In the genomic region with DNA sequence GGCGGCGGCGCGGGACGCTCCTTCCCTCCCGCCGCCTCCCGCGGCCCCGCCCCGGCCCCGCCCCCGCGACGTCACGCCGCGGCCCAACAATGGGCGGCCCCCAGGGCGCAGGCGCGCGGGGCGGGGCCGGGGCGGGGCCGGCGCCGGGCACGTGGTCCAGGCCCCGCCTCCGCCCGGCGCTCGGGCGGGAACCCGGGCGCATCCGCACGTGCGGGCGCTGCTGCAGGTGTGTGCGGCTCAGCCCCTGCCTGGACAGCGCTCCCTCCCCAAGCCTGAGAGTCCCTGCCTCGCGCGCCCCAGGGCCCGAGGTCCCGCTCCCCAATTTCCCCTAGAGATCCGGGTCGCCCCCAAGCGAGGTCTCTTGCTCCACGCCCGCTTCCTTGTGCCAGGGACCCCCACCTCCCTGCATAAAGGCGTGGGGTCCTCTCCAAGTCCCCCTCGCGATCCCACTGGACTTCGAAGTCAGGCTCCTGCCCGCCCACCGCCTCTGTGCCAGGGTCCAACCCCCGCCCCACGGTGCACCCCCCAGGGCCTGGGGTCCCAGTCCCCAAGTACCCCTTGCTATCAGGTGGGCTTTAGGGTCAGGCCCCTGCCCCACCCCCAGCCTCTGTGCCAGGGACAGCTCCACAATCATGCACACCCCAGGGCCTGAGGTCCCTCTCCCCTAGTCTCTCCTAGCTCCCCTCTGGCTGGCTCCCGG, we compare ENCODE assay signal across 8 cellular contexts. TPM values are rescaled to one million over a fixed set of nuclear protein-coding genes. Genes with fewer than 3 reads are reported as not detected.
DNase-seq lines count a peak whose midpoint lies in the region; ATAC-seq and TF ChIP-seq lines count a peak whose summit lies in the region.

A gene (minus strand): TSS at position 6 of the 700 bp plus-strand sequence. CDS start 267 bp downstream, outside the sequence.

- TF ChIP-seq RAD21 in HCT116 (IDR thresholded peaks at IDR 0.05; ENCODE audit: low read depth), result no peak
- no peak for TF ChIP-seq RAD21 in liver (IDR thresholded peaks at IDR 0.05)

- peak within 1 kb of the TSS; percentile 65 to 72 for H3K4me3 ChIP-seq in HCT116 (replicated peaks in 1 of 2; ENCODE audit: low read depth in 1 of 2, low read length in 2 of 2)
- peak within 1 kb of the TSS; percentile 9 to 82 (median 32) for H3K4me3 ChIP-seq in liver (ENCODE audit: low read depth in 1 of 3, low read length in 3 of 3)

- H3K4me2 ChIP-seq in HCT116 (ENCODE audit: low read length), result peak within 1 kb of the TSS; percentile 86

- H3K27ac ChIP-seq in HCT116 (ENCODE audit: low read depth, low read length) (peak within 1 kb of the TSS; percentile 88), liver (ENCODE audit: low read depth in 1 of 2, low read length in 2 of 2) (peak within 1 kb of the TSS in 1 of 2 donors; percentile 50)

- CTCF ChIA-PET in HCT116 (lab: Charles Lee), result no interaction called here

- peaks cover 38% of the 10 kb centered on the region for H3K79me2 ChIP-seq in HCT116 (ENCODE audit: insufficient read depth, low read length)

- no peak for TF ChIP-seq CTCF in HCT116 (IDR thresholded peaks at IDR 0.05 in 2 of 3, conservative IDR thresholded peaks at IDR 0.05 in 1 of 3; ENCODE audit: borderline replicate concordance in 1 of 3, insufficient read depth in 1 of 3, low read depth in 2 of 3, low read length in 2 of 3)
- TF ChIP-seq CTCF in liver (IDR thresholded peaks at IDR 0.05; ENCODE audit: low read depth, low read length, missing input control), result no peak

- RAD21 ChIA-PET in HCT116 (lab: Charles Lee; ENCODE audit: low non-redundant PET in 1 of 2, low total read pairs in 2 of 2, uncharacterized antibody in 2 of 2, unreplicated experiment in 2 of 2), result no interaction called here

- H4K20me1 ChIP-seq in HCT116 (ENCODE audit: insufficient read depth), result no peaks in the 10 kb centered on the region

- BruUV-seq in HCT116 (replicated peaks; lab: Mats Ljungman, UMichigan), result no TSS peak

- H3K4me1 ChIP-seq in HCT116 (ENCODE audit: control insufficient read depth in 1 of 2, insufficient read depth in 2 of 2, low read length in 2 of 2) (peaks cover 13 to 14% of the 10 kb centered on the region in 2 experiments; a peak in 3 of 4 replicates), liver (ENCODE audit: control insufficient read depth in 4 of 4, insufficient read depth in 4 of 4, low read length in 3 of 4) (peaks cover 0 to 12% (median 8%) of the 10 kb centered on the region in 4 donors)

- H3K9me3 ChIP-seq in HCT116 (ENCODE audit: control insufficient read depth in 1 of 2, insufficient read depth in 1 of 2, low read depth in 1 of 2, low read length in 2 of 2), result no peaks in the 10 kb centered on the region
- H3K9me3 ChIP-seq in liver (ENCODE audit: control insufficient read depth in 4 of 4, low read length in 3 of 4), result no peaks in the 10 kb centered on the region

- intact Hi-C loops in HCT116 (cut with micrococcal nuclease), result no loop called here

- peak; percentile 89 for DNase-seq in COLO829 (ENCODE audit: low spot score)
- no peak for DNase-seq in HCT116 (ENCODE audit: low read depth, low spot score)
- peak; percentile 84 for DNase-seq in NCI-H2227 (lab: John Stamatoyannopoulos, UW; ENCODE audit: unreplicated experiment)
- DNase-seq in activated CD4-positive, alpha-beta T cell treated with anti-CD3 and anti-CD28 coated beads, Interleukin-2, amount 50 U/mL, for 4 hours, result peak; percentile 71 to 76
- DNase-seq in dedifferentiated amniotic fluid mesenchymal stem cell (ENCODE audit: extremely low spot score), result peak; percentile 29
- peak; percentile 73 to 88 for DNase-seq in stimulated activated CD4-positive, alpha-beta T cell treated with anti-CD3 and anti-CD28 coated beads, Interleukin-2, amount 100 ng/mL, for 48 hours

- POLR2A ChIA-PET in HCT116 (lab: Charles Lee), result no interaction called here

- peak; percentile 75 for ATAC-seq in HCT116
- no peak for ATAC-seq in HG03571 (IDR thresholded peaks at IDR 0.05; ENCODE audit: unreplicated experiment)

- no peak for TF ChIP-seq POLR2A in HCT116 (IDR thresholded peaks at IDR 0.05; ENCODE audit: borderline replicate concordance, extremely low read depth, insufficient read depth, insufficient read length)

- H3K36me3 ChIP-seq in HCT116 (ENCODE audit: control insufficient read depth in 1 of 2, insufficient read depth in 2 of 2, low read length in 2 of 2) (0 out of 4 replicates have a peak, but pooled peaks cover 0 to 3% of the 10 kb centered on the region in 2 experiments), liver (ENCODE audit: control insufficient read depth in 4 of 4, insufficient read depth in 3 of 4, low read depth in 1 of 4, low read length in 3 of 4) (no peaks in the 10 kb centered on the region)

- H2AFZ ChIP-seq in HCT116 (ENCODE audit: low read depth, low read length, poor library complexity, severe bottlenecking), result no peak within 1 kb of the TSS

- WGBS in liver, result 9% methylated on average over 63 of the region's 63 CpGs

- no peaks in the 10 kb centered on the region for H3K9me2 ChIP-seq in HCT116 (ENCODE audit: insufficient read depth)

- no peaks in the 10 kb centered on the region for H3K27me3 ChIP-seq in HCT116 (ENCODE audit: insufficient read depth, low read length)
- no peaks in the 10 kb centered on the region for H3K27me3 ChIP-seq in liver (ENCODE audit: control insufficient read depth in 4 of 4, insufficient read depth in 4 of 4, low read length in 3 of 4)

- peak within 1 kb of the TSS; percentile 83 for H3K9ac ChIP-seq in HCT116 (ENCODE audit: low read length)
- H3K9ac ChIP-seq in liver (ENCODE audit: low read depth in 1 of 2, low read length in 2 of 2), result no peak within 1 kb of the TSS

TF ChIP-seq in HCT116, 20 proteins besides CTCF, POLR2A, EP300 and RAD21:
- TF ChIP-seq, protein P1, sequence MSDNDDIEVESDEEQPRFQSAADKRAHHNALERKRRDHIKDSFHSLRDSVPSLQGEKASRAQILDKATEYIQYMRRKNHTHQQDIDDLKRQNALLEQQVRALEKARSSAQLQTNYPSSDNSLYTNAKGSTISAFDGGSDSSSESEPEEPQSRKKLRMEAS (IDR thresholded peaks at IDR 0.05), result peak; percentile 98
- no peak for TF ChIP-seq SRF (IDR thresholded peaks at IDR 0.05; ENCODE audit: low read depth)

TF ChIP-seq in liver, 16 proteins besides CTCF, POLR2A, EP300 and RAD21:
- TF ChIP-seq, protein P2, sequence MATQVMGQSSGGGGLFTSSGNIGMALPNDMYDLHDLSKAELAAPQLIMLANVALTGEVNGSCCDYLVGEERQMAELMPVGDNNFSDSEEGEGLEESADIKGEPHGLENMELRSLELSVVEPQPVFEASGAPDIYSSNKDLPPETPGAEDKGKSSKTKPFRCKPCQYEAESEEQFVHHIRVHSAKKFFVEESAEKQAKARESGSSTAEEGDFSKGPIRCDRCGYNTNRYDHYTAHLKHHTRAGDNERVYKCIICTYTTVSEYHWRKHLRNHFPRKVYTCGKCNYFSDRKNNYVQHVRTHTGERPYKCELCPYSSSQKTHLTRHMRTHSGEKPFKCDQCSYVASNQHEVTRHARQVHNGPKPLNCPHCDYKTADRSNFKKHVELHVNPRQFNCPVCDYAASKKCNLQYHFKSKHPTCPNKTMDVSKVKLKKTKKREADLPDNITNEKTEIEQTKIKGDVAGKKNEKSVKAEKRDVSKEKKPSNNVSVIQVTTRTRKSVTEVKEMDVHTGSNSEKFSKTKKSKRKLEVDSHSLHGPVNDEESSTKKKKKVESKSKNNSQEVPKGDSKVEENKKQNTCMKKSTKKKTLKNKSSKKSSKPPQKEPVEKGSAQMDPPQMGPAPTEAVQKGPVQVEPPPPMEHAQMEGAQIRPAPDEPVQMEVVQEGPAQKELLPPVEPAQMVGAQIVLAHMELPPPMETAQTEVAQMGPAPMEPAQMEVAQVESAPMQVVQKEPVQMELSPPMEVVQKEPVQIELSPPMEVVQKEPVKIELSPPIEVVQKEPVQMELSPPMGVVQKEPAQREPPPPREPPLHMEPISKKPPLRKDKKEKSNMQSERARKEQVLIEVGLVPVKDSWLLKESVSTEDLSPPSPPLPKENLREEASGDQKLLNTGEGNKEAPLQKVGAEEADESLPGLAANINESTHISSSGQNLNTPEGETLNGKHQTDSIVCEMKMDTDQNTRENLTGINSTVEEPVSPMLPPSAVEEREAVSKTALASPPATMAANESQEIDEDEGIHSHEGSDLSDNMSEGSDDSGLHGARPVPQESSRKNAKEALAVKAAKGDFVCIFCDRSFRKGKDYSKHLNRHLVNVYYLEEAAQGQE (IDR thresholded peaks at IDR 0.05), result no peak
- no peak for TF ChIP-seq YY1 (IDR thresholded peaks at IDR 0.05)
- TF ChIP-seq HNF4G (IDR thresholded peaks at IDR 0.05), result no peak
- no peak for TF ChIP-seq NR2F2 (IDR thresholded peaks at IDR 0.05)
- TF ChIP-seq SP1 (IDR thresholded peaks at IDR 0.05), result no peak
- TF ChIP-seq RXRA (IDR thresholded peaks at IDR 0.05), result no peak

RNA-seq across cellular contexts. Expression of the gene that starts here (rescaled TPM):
- 69.2 TPM for total RNA-seq in HCT116 (2021; ENCODE audit: unreplicated experiment)
- 18.0 and 20.6 TPM in 2 replicates for polyA plus RNA-seq in HCT116 (2012)
- 1 to 10 TPM; 6.0 to 9.1 TPM for total RNA-seq in liver
- polyA plus RNA-seq in liver, result 1 to 10 TPM in 1 of 2 donors, under 1 TPM in 1; 0.92 to 4.4 TPM
